In the genomic region with DNA sequence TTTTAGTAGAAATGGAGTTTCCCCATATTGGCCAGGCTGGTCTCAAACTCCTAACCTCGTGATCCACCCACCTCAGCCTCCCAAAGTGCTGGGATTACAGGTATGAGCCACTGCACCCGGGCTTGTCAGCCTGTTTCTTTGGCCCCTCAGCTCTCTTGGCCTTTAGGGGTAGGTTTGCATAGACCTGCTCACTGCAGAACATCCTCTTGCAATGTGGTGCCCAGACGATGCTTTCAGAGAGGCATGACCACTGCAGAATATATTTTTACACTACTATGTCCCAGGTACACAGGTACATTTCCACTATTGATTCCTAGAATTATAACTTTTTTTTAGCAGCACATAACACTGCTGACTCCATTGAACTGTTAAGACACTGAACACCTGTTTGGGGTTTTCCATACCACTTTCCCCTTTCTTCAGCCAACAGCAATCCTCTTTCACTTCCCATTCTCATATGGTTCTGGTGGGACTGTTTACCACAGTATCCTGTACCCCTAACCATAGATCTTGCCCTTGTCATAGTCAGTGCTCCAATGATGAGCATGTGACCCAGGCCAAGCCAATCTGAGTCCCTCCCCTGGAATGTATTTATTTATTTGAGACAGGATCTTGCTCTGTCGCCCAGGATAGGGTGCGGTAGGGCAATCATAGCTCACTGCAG, we compare ENCODE assay signal across 11 cellular contexts. TPM values are rescaled to one million over a fixed set of nuclear protein-coding genes. Genes with fewer than 3 reads are reported as not detected.
DNase-seq lines count a peak whose midpoint lies in the region; ATAC-seq and TF ChIP-seq lines count a peak whose summit lies in the region.
"Had no signal": no experiment of that assay in that cellular context is flagged by ENCODE, and none has a peak within 500 bp of the region (broad histone marks: within the 10 kb centered on the region; RNA-seq: fewer than 3 reads in every experiment).

No MANE protein-coding gene starts in this region.

- no peak for TF ChIP-seq EP300 in suprapubic skin (IDR thresholded peaks at IDR 0.05)

- H3K27me3 Mint-ChIP-seq in IgD-negative memory B cell, result no peaks in the 10 kb centered on the region
- H3K27me3 Mint-ChIP-seq: activated CD4-positive, alpha-beta memory T cell treated with anti-CD3 and anti-CD28 coated beads for 36 hours had no signal

- ATAC-seq in GM19043 (IDR thresholded peaks at IDR 0.05; ENCODE audit: low read depth, unreplicated experiment) (peak; percentile 72), HG02759 (IDR thresholded peaks at IDR 0.05; ENCODE audit: unreplicated experiment) (peak; percentile 83), right lobe of liver (no peak)
- peak; percentile 51 for ATAC-seq in stimulated activated naive CD8-positive, alpha-beta T cell treated with anti-CD3 and anti-CD28 coated beads, Interleukin-15, Interleukin-2, amounts not matched to agents 100 U/mL and 50 U/mL, for 24 hours
- ATAC-seq: Panc1 had no signal

- peak overlapping the region in 3 of 4 donors; percentile 18 to 73 (median 72) for H3K4me3 Mint-ChIP-seq in IgD-negative memory B cell
- H3K4me3 Mint-ChIP-seq: activated CD4-positive, alpha-beta memory T cell treated with anti-CD3 and anti-CD28 coated beads for 36 hours; brain had no signal

- no peaks in the 10 kb centered on the region for H3K27me3 ChIP-seq in right lobe of liver
- H3K27me3 ChIP-seq in suprapubic skin, result no peaks in the 10 kb centered on the region

- intact Hi-C loops in right lobe of liver (cut with DNase I), result no loop called here

- H3K4me1 ChIP-seq in right lobe of liver (no peaks in the 10 kb centered on the region), suprapubic skin (no peaks in the 10 kb centered on the region)

- H3K4me1 Mint-ChIP-seq in IgD-negative memory B cell, result peaks cover 21 to 42% (median 38%) of the 10 kb centered on the region in 3 donors

- 82% methylated on average over 5 of the region's 5 CpGs for WGBS in right lobe of liver (ENCODE audit: insufficient coverage, low coverage, low lambda C conversion rate, missing lambda C conversion rate)
- 83% methylated on average over 5 of the region's 5 CpGs for WGBS in suprapubic skin

- H3K27ac Mint-ChIP-seq in IgD-negative memory B cell, result peak overlapping the region; percentile 23 to 90 (median 88)
- H3K27ac Mint-ChIP-seq: activated CD4-positive, alpha-beta memory T cell treated with anti-CD3 and anti-CD28 coated beads for 36 hours; brain had no signal

- TF ChIP-seq CTCF in right lobe of liver (IDR thresholded peaks at IDR 0.05) (no peak), suprapubic skin (IDR thresholded peaks at IDR 0.05) (no peak)

- peaks cover 13% of the 10 kb centered on the region for H3K36me3 Mint-ChIP-seq in IgD-negative memory B cell
- H3K36me3 Mint-ChIP-seq: brain had no signal

- no peak for DNase-seq in stimulated activated naive CD8-positive, alpha-beta T cell treated with anti-CD3 and anti-CD28 coated beads, Interleukin-15, Interleukin-2, amounts not matched to agents 100 U/mL and 50 U/mL, for 24 hours
- DNase-seq in right lobe of liver (no peak), A172 (ENCODE audit: low spot score) (no peak), suprapubic skin (ENCODE audit: low spot score in 2 of 2) (no peak)
- DNase-seq: activated CD4-positive, alpha-beta memory T cell treated with anti-CD3 and anti-CD28 coated beads for 36 hours; KBM-7 had no signal

- H3K27ac ChIP-seq in right lobe of liver (no peak overlapping the region), suprapubic skin (no peak overlapping the region)

- TF ChIP-seq POLR2A in right lobe of liver (IDR thresholded peaks at IDR 0.05), result no peak
- no peak for TF ChIP-seq POLR2A in suprapubic skin (IDR thresholded peaks at IDR 0.05)

- H3K36me3 ChIP-seq in right lobe of liver (no peaks in the 10 kb centered on the region), suprapubic skin (peaks cover 21% of the 10 kb centered on the region)

- no peaks in the 10 kb centered on the region for H3K9me3 ChIP-seq in right lobe of liver
- H3K9me3 ChIP-seq in suprapubic skin, result no peaks in the 10 kb centered on the region

- peaks cover 0 to 1% (median 0%) of the 10 kb centered on the region in 3 donors for H3K9me3 Mint-ChIP-seq in IgD-negative memory B cell
- H3K9me3 Mint-ChIP-seq: activated CD4-positive, alpha-beta memory T cell treated with anti-CD3 and anti-CD28 coated beads for 36 hours; brain had no signal

- H3K4me3 ChIP-seq in right lobe of liver (no peak overlapping the region), suprapubic skin (no peak overlapping the region)

RNA-seq across cellular contexts. Expression of a gene that starts 21.1 kb away (rescaled TPM):
- polyA plus RNA-seq in IgD-negative memory B cell, result 131 TPM
- total RNA-seq in right lobe of liver (10 to 100 TPM in 3 of 6 experiments, 1 to 10 TPM in 3; 6.4 to 12.3 (median 9.9) TPM), suprapubic skin (10 to 100 TPM; 13.4 to 27.6 (median 19.6) TPM)
- total RNA-seq in A172 (2014; rRNA removed; shearing (Covaris generic)), result 28.8 and 30.7 TPM in 2 replicates

RNA-seq across cellular contexts. Expression of a gene that starts 25.3 kb away (rescaled TPM):
- 19.7 TPM for polyA plus RNA-seq in IgD-negative memory B cell
- total RNA-seq in right lobe of liver (1 to 10 TPM; 4.7 to 7.4 (median 6.1) TPM), suprapubic skin (10 to 100 TPM in 3 of 4 donors, 1 to 10 TPM in 1; 8.1 to 14.0 (median 12.1) TPM)
- total RNA-seq in A172 (2014; rRNA removed; shearing (Covaris generic)), result 11.8 and 19.7 TPM in 2 replicates

RNA-seq across cellular contexts. Expression of a gene that starts 50.3 kb away (rescaled TPM):
- polyA plus RNA-seq in IgD-negative memory B cell, result 1.1 TPM
- total RNA-seq in right lobe of liver, result 1 to 10 TPM; 1.6 to 9.6 (median 3.6) TPM
- total RNA-seq in A172 (2014; rRNA removed; shearing (Covaris generic)), result 33.6 and 40.1 TPM in 2 replicates
- 1 to 10 TPM; 2.5 to 4.9 (median 3.1) TPM for total RNA-seq in suprapubic skin

Comparison
In these comparisons a context has a peak if more than half of its experiments do, and no peak if none do; other contexts are left out.
1. ATAC-seq: peak in GM19043 (single experiment), HG02759 (single experiment) and stimulated activated naive CD8-positive, alpha-beta T cell treated with anti-CD3 and anti-CD28 coated beads, Interleukin-15, Interleukin-2, amounts not matched to agents 100 U/mL and 50 U/mL, for 24 hours (single experiment); none in right lobe of liver (0 of 4).